Comparison of ENCODE assay signal across 1 cellular context in the genomic region with DNA sequence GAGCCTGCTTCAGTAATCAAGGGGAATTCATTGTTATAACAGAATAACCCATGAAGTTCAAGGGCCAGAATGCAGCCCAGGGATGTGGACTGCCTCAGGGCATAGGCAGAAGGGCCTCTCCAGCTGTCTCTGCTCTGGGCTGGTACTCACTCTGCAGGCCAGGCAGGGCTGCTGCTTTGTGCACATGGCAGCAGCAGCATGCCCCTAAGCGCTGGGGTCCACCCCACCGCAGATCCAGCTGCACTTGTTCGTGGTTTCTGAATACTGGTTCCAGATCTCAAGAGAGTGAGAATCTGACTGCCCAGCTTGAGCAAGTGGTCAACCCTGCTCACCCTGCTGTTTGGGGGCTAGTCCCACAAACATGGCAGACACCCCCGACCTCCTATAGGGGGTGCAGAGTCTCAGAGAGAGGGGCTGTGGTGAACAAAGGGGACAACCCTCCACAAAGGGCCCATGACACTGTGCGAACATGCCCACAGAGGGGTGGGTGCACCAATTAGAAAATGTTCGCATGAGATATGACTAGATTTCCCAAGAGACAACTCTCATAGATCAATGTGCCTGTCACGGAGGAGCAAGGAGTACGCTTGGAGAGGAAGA.
TF ChIP-seq lines count a peak whose summit lies in the region.

No MANE protein-coding gene starts in this region.

TF ChIP-seq in IMR-90, 13 proteins besides CTCF, POLR2A, EP300 and RAD21:
- TF ChIP-seq RFX5 (IDR thresholded peaks at IDR 0.05; ENCODE audit: low read depth, low read length) (no peak), CHD1 (IDR thresholded peaks at IDR 0.05; ENCODE audit: low read depth, low read length) (no peak), RCOR1 (IDR thresholded peaks at IDR 0.05; ENCODE audit: insufficient replicate concordance, low read length) (no peak), MAFK (IDR thresholded peaks at IDR 0.05; ENCODE audit: low read depth, low read length) (no peak), MXI1 (IDR thresholded peaks at IDR 0.05; ENCODE audit: borderline replicate concordance, low read depth, low read length) (no peak), CEBPB (IDR thresholded peaks at IDR 0.05; ENCODE audit: low read depth, low read length) (no peak), MAZ (IDR thresholded peaks at IDR 0.05; ENCODE audit: borderline replicate concordance, low read depth, low read length) (no peak), FOS (IDR thresholded peaks at IDR 0.05; ENCODE audit: low read depth, low read length) (no peak), NFE2L2 (IDR thresholded peaks at IDR 0.05; ENCODE audit: low read depth, low read length) (no peak), BHLHE40 (IDR thresholded peaks at IDR 0.05; ENCODE audit: low read depth, low read length) (no peak), SMC3 (IDR thresholded peaks at IDR 0.05; ENCODE audit: low read depth, low read length) (no peak)
- TF ChIP-seq, protein P1, sequence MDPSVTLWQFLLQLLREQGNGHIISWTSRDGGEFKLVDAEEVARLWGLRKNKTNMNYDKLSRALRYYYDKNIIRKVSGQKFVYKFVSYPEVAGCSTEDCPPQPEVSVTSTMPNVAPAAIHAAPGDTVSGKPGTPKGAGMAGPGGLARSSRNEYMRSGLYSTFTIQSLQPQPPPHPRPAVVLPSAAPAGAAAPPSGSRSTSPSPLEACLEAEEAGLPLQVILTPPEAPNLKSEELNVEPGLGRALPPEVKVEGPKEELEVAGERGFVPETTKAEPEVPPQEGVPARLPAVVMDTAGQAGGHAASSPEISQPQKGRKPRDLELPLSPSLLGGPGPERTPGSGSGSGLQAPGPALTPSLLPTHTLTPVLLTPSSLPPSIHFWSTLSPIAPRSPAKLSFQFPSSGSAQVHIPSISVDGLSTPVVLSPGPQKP (IDR thresholded peaks at IDR 0.05; ENCODE audit: borderline replicate concordance, low read depth, low read length), result no peak
- TF ChIP-seq, protein P2, sequence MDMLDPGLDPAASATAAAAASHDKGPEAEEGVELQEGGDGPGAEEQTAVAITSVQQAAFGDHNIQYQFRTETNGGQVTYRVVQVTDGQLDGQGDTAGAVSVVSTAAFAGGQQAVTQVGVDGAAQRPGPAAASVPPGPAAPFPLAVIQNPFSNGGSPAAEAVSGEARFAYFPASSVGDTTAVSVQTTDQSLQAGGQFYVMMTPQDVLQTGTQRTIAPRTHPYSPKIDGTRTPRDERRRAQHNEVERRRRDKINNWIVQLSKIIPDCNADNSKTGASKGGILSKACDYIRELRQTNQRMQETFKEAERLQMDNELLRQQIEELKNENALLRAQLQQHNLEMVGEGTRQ (IDR thresholded peaks at IDR 0.05; ENCODE audit: low read depth, low read length), result no peak
TF ChIP-seq in IMR-90: peak in this region for 0.
